ENCODE assay signal across 1 cellular context in the genomic region with DNA sequence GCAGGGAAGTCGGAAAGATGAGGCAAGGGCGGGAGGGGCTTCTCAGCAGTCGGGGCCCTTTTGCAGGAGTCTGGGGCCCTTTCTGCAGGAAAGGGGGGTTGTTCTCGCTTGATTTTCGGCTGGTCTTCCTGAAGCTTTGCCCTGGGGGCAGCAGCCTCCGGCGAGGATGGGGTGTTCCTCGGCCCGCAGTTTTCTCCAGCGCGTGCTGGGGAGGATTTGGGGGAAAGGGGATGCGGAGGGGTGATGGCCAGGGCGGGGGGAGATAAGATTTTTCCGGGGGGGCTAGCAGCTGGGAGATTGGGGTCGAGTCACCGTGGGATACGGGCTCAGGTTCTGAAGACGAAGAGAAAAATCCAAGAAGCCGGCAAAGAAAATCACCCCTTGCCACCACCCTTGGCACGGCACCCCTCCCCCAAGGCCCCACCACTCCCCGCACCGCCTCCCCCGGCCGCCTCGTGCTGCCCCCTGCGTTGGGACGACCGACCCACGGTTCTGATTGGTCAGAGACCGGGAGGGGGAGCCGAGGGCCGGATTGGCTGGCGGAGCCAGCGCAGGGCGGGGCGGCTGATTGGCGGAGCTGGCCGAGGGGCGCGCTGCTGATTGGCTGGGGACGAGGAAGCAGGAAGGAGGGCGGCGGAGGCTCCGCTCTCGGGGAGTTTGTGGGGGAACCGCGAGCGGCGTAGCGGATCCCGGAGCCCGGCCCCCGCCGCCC.
TF ChIP-seq lines count a peak whose summit lies in the region.

A gene (plus strand): TSS at position 654 of the 712 bp plus-strand sequence. CDS start 17,512 bp downstream, outside the sequence.

TF ChIP-seq in H1, 55 proteins besides CTCF, POLR2A, EP300 and RAD21 (continued from another document):
- TF ChIP-seq, protein P1, sequence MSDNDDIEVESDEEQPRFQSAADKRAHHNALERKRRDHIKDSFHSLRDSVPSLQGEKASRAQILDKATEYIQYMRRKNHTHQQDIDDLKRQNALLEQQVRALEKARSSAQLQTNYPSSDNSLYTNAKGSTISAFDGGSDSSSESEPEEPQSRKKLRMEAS (IDR thresholded peaks at IDR 0.05), result peak; percentile 95
- TF ChIP-seq SAP30 (IDR thresholded peaks at IDR 0.05; ENCODE audit: insufficient read depth, insufficient replicate concordance, low read length) (no peak), RNF2 (IDR thresholded peaks at IDR 0.05; ENCODE audit: borderline replicate concordance, low read depth, low read length, missing control alignments, poor library complexity, severe bottlenecking) (no peak), SP1 (IDR thresholded peaks at IDR 0.05; ENCODE audit: low read depth, low read length) (peak; percentile 76; the same call in 1 of the 2 replicates), BRCA1 (IDR thresholded peaks at IDR 0.05; ENCODE audit: low read depth, low read length) (no peak), CREB1 (IDR thresholded peaks at IDR 0.05) (0 out of 2 replicates have a peak, but pooled peaks have one; percentile 9), CHD2 (IDR thresholded peaks at IDR 0.05; ENCODE audit: low read length) (peak; percentile 66), CHD1 (IDR thresholded peaks at IDR 0.05; ENCODE audit: low read depth, low read length) (no peak), HDAC2 (IDR thresholded peaks at IDR 0.05; ENCODE audit: borderline replicate concordance in 1 of 2, low read depth in 2 of 2, low read length in 2 of 2) (no peak), KDM4A (IDR thresholded peaks at IDR 0.05; ENCODE audit: low read depth, low read length, severe bottlenecking) (peak; percentile 52), JUN (IDR thresholded peaks at IDR 0.05; ENCODE audit: low read depth, low read length) (no peak)
- TF ChIP-seq, protein P2, sequence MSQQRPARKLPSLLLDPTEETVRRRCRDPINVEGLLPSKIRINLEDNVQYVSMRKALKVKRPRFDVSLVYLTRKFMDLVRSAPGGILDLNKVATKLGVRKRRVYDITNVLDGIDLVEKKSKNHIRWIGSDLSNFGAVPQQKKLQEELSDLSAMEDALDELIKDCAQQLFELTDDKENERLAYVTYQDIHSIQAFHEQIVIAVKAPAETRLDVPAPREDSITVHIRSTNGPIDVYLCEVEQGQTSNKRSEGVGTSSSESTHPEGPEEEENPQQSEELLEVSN (IDR thresholded peaks at IDR 0.05), result peak; percentile 70
